In the genomic region with DNA sequence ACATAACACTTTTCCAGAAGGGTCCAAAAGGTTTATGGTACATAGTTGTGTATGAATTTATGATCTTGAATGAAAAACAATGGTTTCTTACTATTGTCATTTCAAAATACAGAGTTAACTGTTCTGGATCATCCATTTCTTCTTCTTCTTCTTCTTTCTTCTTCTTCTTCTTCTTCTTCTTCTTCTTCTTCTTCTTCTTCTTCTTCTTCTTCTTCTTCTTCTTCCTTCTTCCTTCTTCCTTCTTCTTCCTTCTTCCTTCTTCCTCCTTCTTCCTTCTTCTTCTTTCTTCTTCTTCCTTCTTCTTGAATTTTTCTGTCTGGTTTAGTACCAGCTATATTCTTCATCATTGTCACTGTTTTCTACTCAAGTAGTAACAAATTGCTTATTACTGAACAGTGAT, we compare ENCODE assay signal across 15 cellular contexts. TPM values are rescaled to one million over a fixed set of nuclear protein-coding genes. Genes with fewer than 3 reads are reported as not detected.
A peak's percentile ranks its signal among the peaks of the same experiment; 100 is the strongest.
DNase-seq lines count a peak whose midpoint lies in the region; ATAC-seq and TF ChIP-seq lines count a peak whose summit lies in the region.
"Had no signal": no experiment of that assay in that cellular context is flagged by ENCODE, and none has a peak within 500 bp of the region (broad histone marks: within the 10 kb centered on the region; RNA-seq: fewer than 3 reads in every experiment).

No MANE protein-coding gene starts in this region.

- H3K27ac ChIP-seq in CD4-positive, alpha-beta T cell (ENCODE audit: low read depth, low read length): no peak overlapping the region
- H3K27ac ChIP-seq in CD4-positive, alpha-beta memory T cell (ENCODE audit: low read depth, low read length): no peak overlapping the region
- H3K27ac ChIP-seq in stomach: no peak overlapping the region
- H3K27ac ChIP-seq: A549, C4-2B, GM23248 had no signal

- H3K27ac Mint-ChIP-seq in CD4-positive, alpha-beta T cell: peak overlapping the region; percentile 71
- H3K27ac Mint-ChIP-seq in CD4-positive, alpha-beta memory T cell: peak overlapping the region in 6 of 7 donors; percentile 34 to 74 (median 52)
- H3K27ac Mint-ChIP-seq in activated T-helper 17 cell treated with anti-CD3 and anti-CD28 coated beads, Interleukin-2, amount 50 U/mL, for 72 hours: peak overlapping the region; percentile 72
- H3K27ac Mint-ChIP-seq in central memory CD8-positive, alpha-beta T cell (ENCODE audit: low read depth): peak overlapping the region; percentile 71

- no peaks in the 10 kb centered on the region for H3K9me3 ChIP-seq in CD4-positive, alpha-beta T cell (ENCODE audit: control insufficient read depth, low read length)
- no peaks in the 10 kb centered on the region for H3K9me3 ChIP-seq in CD4-positive, alpha-beta memory T cell (ENCODE audit: control insufficient read depth in 1 of 2, low read length in 2 of 2)
- no peaks in the 10 kb centered on the region for H3K9me3 ChIP-seq in stomach
- H3K9me3 ChIP-seq: A549, BE2C had no signal

- H3K27me3 Mint-ChIP-seq in CD4-positive, alpha-beta T cell: no peaks in the 10 kb centered on the region
- no peaks in the 10 kb centered on the region for H3K27me3 Mint-ChIP-seq in CD4-positive, alpha-beta memory T cell
- no peaks in the 10 kb centered on the region for H3K27me3 Mint-ChIP-seq in activated T-helper 17 cell treated with anti-CD3 and anti-CD28 coated beads, Interleukin-2, amount 50 U/mL, for 72 hours
- H3K27me3 Mint-ChIP-seq in central memory CD8-positive, alpha-beta T cell: no peaks in the 10 kb centered on the region

- no peaks in the 10 kb centered on the region for H3K9me3 Mint-ChIP-seq in CD4-positive, alpha-beta T cell
- H3K9me3 Mint-ChIP-seq in CD4-positive, alpha-beta memory T cell: no peaks in the 10 kb centered on the region
- H3K9me3 Mint-ChIP-seq in activated T-helper 17 cell treated with anti-CD3 and anti-CD28 coated beads, Interleukin-2, amount 50 U/mL, for 72 hours: no peaks in the 10 kb centered on the region
- no peaks in the 10 kb centered on the region for H3K9me3 Mint-ChIP-seq in central memory CD8-positive, alpha-beta T cell

- H3K4me3 ChIP-seq in CD4-positive, alpha-beta memory T cell (ENCODE audit: low read length in 2 of 2): no peak overlapping the region
- no peak overlapping the region for H3K4me3 ChIP-seq in stomach
- H3K4me3 ChIP-seq: A549, GM23248 had no signal

- TF ChIP-seq EP300 in stomach (IDR thresholded peaks at IDR 0.05): no peak

- peaks cover 7% of the 10 kb centered on the region for H3K36me3 ChIP-seq in CD4-positive, alpha-beta memory T cell (ENCODE audit: insufficient read depth, low read length)
- peaks cover 0 to 40% (median 27%) of the 10 kb centered on the region in 4 donors for H3K36me3 ChIP-seq in stomach

- peaks cover 82% of the 10 kb centered on the region for H3K36me3 Mint-ChIP-seq in CD4-positive, alpha-beta T cell (ENCODE audit: low read depth)
- peaks cover 28 to 51% of the 10 kb centered on the region in 2 donors for H3K36me3 Mint-ChIP-seq in CD4-positive, alpha-beta memory T cell
- peaks cover 65% of the 10 kb centered on the region for H3K36me3 Mint-ChIP-seq in activated T-helper 17 cell treated with anti-CD3 and anti-CD28 coated beads, Interleukin-2, amount 50 U/mL, for 72 hours (ENCODE audit: low read depth)
- peaks cover 32% of the 10 kb centered on the region for H3K36me3 Mint-ChIP-seq in central memory CD8-positive, alpha-beta T cell (ENCODE audit: insufficient read depth)

- H3K4me1 Mint-ChIP-seq in CD4-positive, alpha-beta T cell (ENCODE audit: low read depth): peaks cover 62% of the 10 kb centered on the region
- H3K4me1 Mint-ChIP-seq in CD4-positive, alpha-beta memory T cell: peaks cover 21 to 61% (median 30%) of the 10 kb centered on the region in 4 donors
- peaks cover 22% of the 10 kb centered on the region for H3K4me1 Mint-ChIP-seq in activated T-helper 17 cell treated with anti-CD3 and anti-CD28 coated beads, Interleukin-2, amount 50 U/mL, for 72 hours
- H3K4me1 Mint-ChIP-seq in central memory CD8-positive, alpha-beta T cell: peaks cover 33% of the 10 kb centered on the region

- CTCF ChIA-PET in CD4-positive, alpha-beta T cell (lab: Charles Lee): interaction anchor here (1.2 to 2.2 kb wide), 2 partner anchors 13 to 48 kb away, joined by 4 to 6 read pairs; a partner anchor contains a TSS
- CTCF ChIA-PET in CD4-positive, alpha-beta memory T cell (lab: Charles Lee; ENCODE audit: partially characterized antibody): interaction anchor here (2.0 to 4.6 kb wide), 2 partner anchors 7 to 13 kb away, joined by 5 to 35 read pairs; no protein-coding TSS in a partner anchor

- H3K4me3 Mint-ChIP-seq in CD4-positive, alpha-beta T cell: no peak overlapping the region
- H3K4me3 Mint-ChIP-seq in CD4-positive, alpha-beta memory T cell: no peak overlapping the region
- H3K4me3 Mint-ChIP-seq in activated T-helper 17 cell treated with anti-CD3 and anti-CD28 coated beads, Interleukin-2, amount 50 U/mL, for 72 hours: no peak overlapping the region
- no peak overlapping the region for H3K4me3 Mint-ChIP-seq in central memory CD8-positive, alpha-beta T cell

- no peak for ATAC-seq in CD4-positive, alpha-beta T cell (ENCODE audit: poor library complexity)
- no peak for ATAC-seq in activated T-helper 17 cell treated with anti-CD3 and anti-CD28 coated beads, Interleukin-2, amount 50 U/mL, for 72 hours (replicated peaks)
- no peak for ATAC-seq in central memory CD8-positive, alpha-beta T cell (replicated peaks; ENCODE audit: extremely low read depth, poor library complexity, severe bottlenecking)
- no peak for ATAC-seq in HG03108 (IDR thresholded peaks at IDR 0.05; ENCODE audit: unreplicated experiment)
- no peak for ATAC-seq in HG02981 (IDR thresholded peaks at IDR 0.05; ENCODE audit: unreplicated experiment)
- ATAC-seq in GM19328 (IDR thresholded peaks at IDR 0.05; ENCODE audit: unreplicated experiment): no peak
- ATAC-seq: A549, HepG2 had no signal

- TF ChIP-seq POLR2A in stomach (IDR thresholded peaks at IDR 0.05): no peak

- TF ChIP-seq CTCF in CD4-positive, alpha-beta T cell (IDR thresholded peaks at IDR 0.05): no peak
- TF ChIP-seq CTCF in stomach (IDR thresholded peaks at IDR 0.05): no peak

- H3K27me3 ChIP-seq in CD4-positive, alpha-beta T cell (ENCODE audit: control insufficient read depth, insufficient read depth, low read length): no peaks in the 10 kb centered on the region
- H3K27me3 ChIP-seq in CD4-positive, alpha-beta memory T cell (ENCODE audit: insufficient read depth, low read length): no peaks in the 10 kb centered on the region
- no peaks in the 10 kb centered on the region for H3K27me3 ChIP-seq in stomach
- H3K27me3 ChIP-seq: BE2C had no signal

- no peak for DNase-seq in CD4-positive, alpha-beta T cell
- DNase-seq in CD4-positive, alpha-beta memory T cell: no peak
- no peak for DNase-seq in central memory CD8-positive, alpha-beta T cell (ENCODE audit: low spot score in 2 of 2)
- no peak for DNase-seq in stomach
- DNase-seq: BE2C, Calu3, DMS 273 treated with DMSO at 0.1 percent for 48 hours, GM23248 had no signal

- POLR2A ChIA-PET in CD4-positive, alpha-beta T cell (lab: Charles Lee): interaction anchor here (0.6 to 2.3 kb wide), 2 partner anchors 48 to 244 kb away, joined by 3 to 11 read pairs; a partner anchor contains a TSS
- POLR2A ChIA-PET in CD4-positive, alpha-beta memory T cell (lab: Charles Lee; ENCODE audit: partially characterized antibody): interaction anchor here (0.6 to 3.6 kb wide), 2 partner anchors 49 to 119 kb away, joined by 3 to 22 read pairs; a partner anchor contains a TSS

- H3K4me1 ChIP-seq in CD4-positive, alpha-beta memory T cell (ENCODE audit: insufficient read depth, low read length): peaks cover 14% of the 10 kb centered on the region
- H3K4me1 ChIP-seq in stomach: peaks cover 0 to 3% (median under 1%) of the 10 kb centered on the region in 4 donors
- H3K4me1 ChIP-seq: A549 had no signal

- intact Hi-C loops in CD4-positive, alpha-beta T cell (cut with DNase I, micrococcal nuclease): no loop called here
- intact Hi-C loops in CD4-positive, alpha-beta memory T cell (cut with micrococcal nuclease): no loop called here
- intact Hi-C loops in stomach (cut with DNase I; ENCODE audit: low total_unique reads): no loop called here

RNA-seq across cellular contexts. Expression of a gene that starts 47.8 kb away (rescaled TPM):
- total RNA-seq in CD4-positive, alpha-beta T cell: 10 to 100 TPM; 50.7 to 57.3 TPM
- 100 to 1,000 TPM; 105 to 112 TPM for total RNA-seq in CD4-positive, alpha-beta memory T cell
- polyA plus RNA-seq in CD4-positive, alpha-beta memory T cell: 1 to 10 TPM; 1.3 to 9.4 TPM
- total RNA-seq in activated T-helper 17 cell treated with anti-CD3 and anti-CD28 coated beads, Interleukin-2, amount 50 U/mL, for 72 hours: 10 to 100 TPM; 15.6 to 19.1 TPM
- total RNA-seq in stomach: 10 to 100 TPM in 4 of 5 donors, 1 to 10 TPM in 1; 2.9 to 64.8 (median 18.9) TPM
- polyA plus RNA-seq in stomach: 1 to 10 TPM in 2 of 3 donors, under 1 TPM in 1; 0.92 to 1.9 (median 1.8) TPM
